Comparison of ENCODE assay signal across 8 cellular contexts in the genomic region with DNA sequence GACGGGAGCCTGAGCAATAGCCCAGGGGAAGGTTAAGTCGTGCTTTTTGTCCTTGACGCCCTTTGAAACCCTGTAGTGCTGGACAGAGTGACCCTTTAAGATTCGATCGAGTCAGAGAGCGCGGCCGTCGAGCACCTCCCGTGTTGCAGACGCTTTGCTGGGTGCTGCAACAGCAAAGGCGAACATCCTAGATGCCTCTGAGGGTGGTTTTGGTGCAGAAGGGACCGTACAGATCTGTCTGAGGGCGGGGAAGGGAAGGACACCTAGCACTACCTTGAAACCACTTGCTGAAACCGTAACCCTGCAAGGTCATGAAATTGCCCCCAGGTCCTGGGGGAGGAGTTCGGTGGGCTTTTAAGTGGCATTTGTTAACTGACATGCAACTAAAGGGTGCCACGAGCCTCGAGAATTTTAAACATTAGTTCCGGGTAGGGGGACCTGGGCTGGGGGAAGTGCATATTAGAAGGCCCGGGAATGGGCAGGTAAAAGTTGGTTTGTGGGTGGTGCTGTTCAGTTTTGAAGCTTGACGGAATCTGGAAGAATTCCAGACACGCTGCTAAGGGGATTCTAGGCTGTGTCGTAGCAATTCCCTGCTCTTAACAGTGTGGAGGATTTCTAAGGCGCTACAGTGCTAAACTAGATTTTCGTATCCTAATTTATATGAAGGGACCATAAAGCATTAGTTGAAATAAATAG. TPM values are rescaled to one million over a fixed set of nuclear protein-coding genes. Genes with fewer than 3 reads are reported as not detected.
DNase-seq lines count a peak whose midpoint lies in the region; ATAC-seq lines count a peak whose summit lies in the region.

No MANE protein-coding gene starts in this region.

- in situ Hi-C loops in KBM-7 (cut with MboI; ENCODE audit: low pct_unique_long_range_greater_than_20kb, low sequenced_read_pairs), result no loop called here

- H3K27ac ChIP-seq in CD4-positive, CD25-positive, alpha-beta regulatory T cell (ENCODE audit: insufficient read depth, low read length, poor library complexity, severe bottlenecking), result peak overlapping the region; percentile 72
- H3K27ac ChIP-seq in iPS-18a (ENCODE audit: low read length), result peak overlapping the region; percentile 14
- peak overlapping the region; percentile 85 for H3K27ac ChIP-seq in substantia nigra (ENCODE audit: low read depth, low read length, poor library complexity, severe bottlenecking)

- H3K36me3 Mint-ChIP-seq in CD4-positive, CD25-positive, alpha-beta regulatory T cell, result peaks cover 21% of the 10 kb centered on the region
- H3K36me3 Mint-ChIP-seq in activated naive CD8-positive, alpha-beta T cell treated with anti-CD3 and anti-CD28 coated beads for 36 hours, result peaks cover 33% of the 10 kb centered on the region

- no peaks in the 10 kb centered on the region for H3K9me3 Mint-ChIP-seq in CD4-positive, CD25-positive, alpha-beta regulatory T cell
- H3K9me3 Mint-ChIP-seq in activated naive CD8-positive, alpha-beta T cell treated with anti-CD3 and anti-CD28 coated beads for 36 hours, result no peaks in the 10 kb centered on the region

- H3K4me3 ChIP-seq in CD4-positive, CD25-positive, alpha-beta regulatory T cell (ENCODE audit: low read depth, low read length), result peak overlapping the region; percentile 93
- peak overlapping the region; percentile 84 for H3K4me3 ChIP-seq in iPS-18a (ENCODE audit: low read length)

- H3K4me1 ChIP-seq in CD4-positive, CD25-positive, alpha-beta regulatory T cell (ENCODE audit: control insufficient read depth, insufficient read depth, low read length, poor library complexity, severe bottlenecking), result peaks cover 44% of the 10 kb centered on the region
- peaks cover 12% of the 10 kb centered on the region for H3K4me1 ChIP-seq in iPS-18a (ENCODE audit: control insufficient read depth, low read depth, low read length)

- H3K27ac Mint-ChIP-seq in CD4-positive, CD25-positive, alpha-beta regulatory T cell, result peak overlapping the region in 1 of 3 donors; percentile 81
- no peak overlapping the region for H3K27ac Mint-ChIP-seq in activated naive CD8-positive, alpha-beta T cell treated with anti-CD3 and anti-CD28 coated beads for 36 hours

- no peak for ATAC-seq in CD4-positive, CD25-positive, alpha-beta regulatory T cell (ENCODE audit: low read depth in 2 of 2)
- ATAC-seq in GM19035 (IDR thresholded peaks at IDR 0.05; ENCODE audit: unreplicated experiment) (peak; percentile 17), HG03196 (IDR thresholded peaks at IDR 0.05; ENCODE audit: unreplicated experiment) (peak; percentile 9)

- DNase-seq in CD4-positive, CD25-positive, alpha-beta regulatory T cell, result no peak
- peak; percentile 20 for DNase-seq in activated naive CD8-positive, alpha-beta T cell treated with anti-CD3 and anti-CD28 coated beads for 36 hours
- DNase-seq in substantia nigra (lab: John Stamatoyannopoulos, UW), result peak in 6 of 49 donors; percentile 10 to 46 (median 20)
- no peak for DNase-seq in NOMO-1 treated with DMSO at 0.1 percent for 48 hours (lab: John Stamatoyannopoulos, UW; ENCODE audit: unreplicated experiment)
- DNase-seq in KBM-7, result no peak

- H3K4me3 Mint-ChIP-seq in CD4-positive, CD25-positive, alpha-beta regulatory T cell, result no peak overlapping the region
- H3K4me3 Mint-ChIP-seq in activated naive CD8-positive, alpha-beta T cell treated with anti-CD3 and anti-CD28 coated beads for 36 hours, result no peak overlapping the region

- no peaks in the 10 kb centered on the region for H3K27me3 ChIP-seq in CD4-positive, CD25-positive, alpha-beta regulatory T cell (ENCODE audit: control insufficient read depth, insufficient read depth, low read length)
- H3K27me3 ChIP-seq in iPS-18a (ENCODE audit: control insufficient read depth, insufficient read depth, low read length), result no peaks in the 10 kb centered on the region

- H3K27me3 Mint-ChIP-seq in CD4-positive, CD25-positive, alpha-beta regulatory T cell, result no peaks in the 10 kb centered on the region
- no peaks in the 10 kb centered on the region for H3K27me3 Mint-ChIP-seq in activated naive CD8-positive, alpha-beta T cell treated with anti-CD3 and anti-CD28 coated beads for 36 hours

- no peaks in the 10 kb centered on the region for H3K9me3 ChIP-seq in CD4-positive, CD25-positive, alpha-beta regulatory T cell (ENCODE audit: control insufficient read depth in 2 of 2, low read length in 2 of 2)
- no peaks in the 10 kb centered on the region for H3K9me3 ChIP-seq in iPS-18a (ENCODE audit: control insufficient read depth, low read depth, low read length)

- peak overlapping the region; percentile 72 for H3K9ac ChIP-seq in iPS-18a (ENCODE audit: low read length)

- H3K4me1 Mint-ChIP-seq in CD4-positive, CD25-positive, alpha-beta regulatory T cell, result peaks cover 38 to 70% (median 44%) of the 10 kb centered on the region in 4 donors
- peaks cover 43% of the 10 kb centered on the region for H3K4me1 Mint-ChIP-seq in activated naive CD8-positive, alpha-beta T cell treated with anti-CD3 and anti-CD28 coated beads for 36 hours

- H3K36me3 ChIP-seq in CD4-positive, CD25-positive, alpha-beta regulatory T cell (ENCODE audit: control insufficient read depth, insufficient read depth, low read length), result peaks cover 9% of the 10 kb centered on the region
- H3K36me3 ChIP-seq in iPS-18a (ENCODE audit: control insufficient read depth, low read depth, low read length), result no peaks in the 10 kb centered on the region

RNA-seq across cellular contexts. Expression of a gene that starts 0.8 kb away (rescaled TPM):
- 167 TPM for total RNA-seq in CD4-positive, CD25-positive, alpha-beta regulatory T cell
- 100 to 1,000 TPM; 365 to 562 (median 452) TPM for polyA plus RNA-seq in CD4-positive, CD25-positive, alpha-beta regulatory T cell
- 100 to 1,000 TPM; 322 to 324 TPM for total RNA-seq in activated naive CD8-positive, alpha-beta T cell treated with anti-CD3 and anti-CD28 coated beads for 36 hours

RNA-seq across cellular contexts. Expression of a gene that starts 1.0 kb away (rescaled TPM):
- total RNA-seq in CD4-positive, CD25-positive, alpha-beta regulatory T cell, result 9.1 TPM
- polyA plus RNA-seq in CD4-positive, CD25-positive, alpha-beta regulatory T cell, result 1 to 10 TPM; 2.5 to 6.8 (median 5.1) TPM
- total RNA-seq in activated naive CD8-positive, alpha-beta T cell treated with anti-CD3 and anti-CD28 coated beads for 36 hours, result 10 to 100 TPM; 15.6 to 15.7 TPM

RNA-seq across cellular contexts. Expression of a gene that starts 29.5 kb away (rescaled TPM):
- total RNA-seq in CD4-positive, CD25-positive, alpha-beta regulatory T cell, result 20.8 TPM
- 1 to 10 TPM; 6.8 to 9.6 (median 8.4) TPM for polyA plus RNA-seq in CD4-positive, CD25-positive, alpha-beta regulatory T cell
- 10 to 100 TPM; 16.8 to 17.0 TPM for total RNA-seq in activated naive CD8-positive, alpha-beta T cell treated with anti-CD3 and anti-CD28 coated beads for 36 hours

Comparison
In these comparisons a context has a peak if more than half of its experiments do, and no peak if none do; other contexts are left out.
1. ATAC-seq: peak in GM19035 (single experiment) and HG03196 (single experiment); none in CD4-positive, CD25-positive, alpha-beta regulatory T cell (0 of 2).
2. H3K27ac ChIP-seq: peak in every context shown above with its lines; median percentile 85 in substantia nigra; 72 in CD4-positive, CD25-positive, alpha-beta regulatory T cell; 14 in iPS-18a.